In genomic region chr9:104810421-104811339, GRCh38 we compare ENCODE assay signal across 9 cellular contexts. TPM values are rescaled to one million over a fixed set of nuclear protein-coding genes. Genes with fewer than 3 reads are reported as not detected.
DNase-seq lines count a peak whose midpoint lies in the region; ATAC-seq, FAIRE-seq and TF ChIP-seq lines count a peak whose summit lies in the region.
"Had no signal": no experiment of that assay in that cellular context is flagged by ENCODE, and none has a peak within 500 bp of the region (broad histone marks: within the 10 kb centered on the region; RNA-seq: fewer than 3 reads in every experiment).

No MANE protein-coding gene starts in this region.

- no peak for TF ChIP-seq CTCF in nephron (IDR thresholded peaks at IDR 0.05; ENCODE audit: unreplicated experiment in 3 of 3)
- TF ChIP-seq CTCF in D721Med (IDR thresholded peaks at IDR 0.05; ENCODE audit: insufficient read depth, missing control alignments): no peak
- no peak for TF ChIP-seq CTCF in uterus (IDR thresholded peaks at IDR 0.05)

- H3K27me3 ChIP-seq in uterus: no peaks in the 10 kb centered on the region

- no peaks in the 10 kb centered on the region for H3K27me3 Mint-ChIP-seq in nephron (ENCODE audit: low read depth)

- DNase-seq in DMS53 (lab: John Stamatoyannopoulos, UW) (peak; percentile 73), NCI-H526 (lab: John Stamatoyannopoulos, UW) (peak; percentile 9 to 34), D721Med (ENCODE audit: insufficient read length, low spot score) (no peak), uterus (no peak)
- DNase-seq in central memory CD4-positive, alpha-beta T cell: no peak
- DNase-seq: activated gamma-delta T cell treated with Interleukin-2 at 50 U/mL for 16 hours had no signal

- FAIRE-seq in D721Med (lab: Jason Lieb, UNC): no peak

- no peak overlapping the region for H3K4me3 ChIP-seq in uterus

- no peak overlapping the region for H3K27ac ChIP-seq in uterus

- no peaks in the 10 kb centered on the region for H3K9me3 Mint-ChIP-seq in nephron

- no peak overlapping the region for H3K4me3 Mint-ChIP-seq in nephron

- H3K9me3 ChIP-seq in uterus: no peaks in the 10 kb centered on the region

- peak overlapping the region; percentile 26 to 84 (median 81) for H3K27ac Mint-ChIP-seq in nephron

- H3K4me1 ChIP-seq in uterus: no peaks in the 10 kb centered on the region

- no peaks in the 10 kb centered on the region for H3K4me1 Mint-ChIP-seq in nephron

- ATAC-seq in esophagus mucosa: peak; percentile 81
- ATAC-seq in GM19351 (IDR thresholded peaks at IDR 0.05; ENCODE audit: unreplicated experiment): no peak

- intact Hi-C loops in uterus (cut with DNase I; ENCODE audit: low total_unique reads): no loop called here

- H3K36me3 ChIP-seq in uterus: no peaks in the 10 kb centered on the region

- H3K36me3 Mint-ChIP-seq in nephron (ENCODE audit: low read depth): peaks cover 64% of the 10 kb centered on the region

- TF ChIP-seq POLR2A in uterus (IDR thresholded peaks at IDR 0.05): no peak

RNA-seq across cellular contexts. Expression of gene NIPSNAP3B, which starts 46.8 kb away (rescaled TPM):
- 0.76 TPM for total RNA-seq in esophagus mucosa
- total RNA-seq in uterus: 10 to 100 TPM in 1 of 4 donors, 1 to 10 TPM in 2, under 1 TPM in 1; 0.51 to 16.9 (median 4.7) TPM

Comparison
In these comparisons a context has a peak if more than half of its experiments do, and no peak if none do; other contexts are left out.
1. DNase-seq: peak in DMS53 (single experiment) and NCI-H526 (2 of 2); none in central memory CD4-positive, alpha-beta T cell (single experiment), D721Med (single experiment) and uterus (0 of 2).